9 cellular contexts compared by ENCODE assay signal in genomic region chr19:4870025-4870700, GRCh38. TPM values are rescaled to one million over a fixed set of nuclear protein-coding genes. Genes with fewer than 3 reads are reported as not detected.
DNase-seq lines count a peak whose midpoint lies in the region; ATAC-seq, FAIRE-seq and TF ChIP-seq lines count a peak whose summit lies in the region.
"Had no signal": no experiment of that assay in that cellular context is flagged by ENCODE, and none has a peak within 500 bp of the region (broad histone marks: within the 10 kb centered on the region; RNA-seq: fewer than 3 reads in every experiment).

No MANE protein-coding gene starts in this region.

- no peak for TF ChIP-seq CTCF in retinal pigment epithelial cell (conservative IDR thresholded peaks at IDR 0.05; ENCODE audit: low read depth, low read length)

- no peak overlapping the region for H3K4me3 ChIP-seq in retinal pigment epithelial cell (ENCODE audit: low read length)

- no peak for DNase-seq in activated CD4-positive, CD25-positive, alpha-beta regulatory T cell (lab: John Stamatoyannopoulos, UW)
- DNase-seq in epithelial cell of prostate (ENCODE audit: low read depth, low spot score) (peak; percentile 66), retinal pigment epithelial cell (ENCODE audit: low read depth) (peak; percentile 40), GM19239 (ENCODE audit: insufficient read length, low spot score) (no peak)
- DNase-seq in activated effector memory CD4-positive, alpha-beta T cell treated with anti-CD3 and anti-CD28 coated beads, Interleukin-2, amount 50 U/mL, for 16 hours: no peak
- DNase-seq: CD4-positive, CD25-positive, alpha-beta regulatory T cell had no signal

- ATAC-seq in activated CD4-positive, CD25-positive, alpha-beta regulatory T cell treated with anti-CD3 and anti-CD28 coated beads, Interleukin-2, amount 50 U/mL, for 24 hours: peak; percentile 18 to 23
- no peak for ATAC-seq in HG02852 (IDR thresholded peaks at IDR 0.05; ENCODE audit: unreplicated experiment)

- peak overlapping the region; percentile 90 for H3K27ac ChIP-seq in epithelial cell of prostate

- FAIRE-seq in GM19239 (lab: Jason Lieb, UNC): no peak

TF ChIP-seq in PFSK-1, 5 proteins besides CTCF, POLR2A, EP300 and RAD21:
- TF ChIP-seq REST (IDR thresholded peaks at IDR 0.05; ENCODE audit: insufficient read depth in 1 of 2, low read depth in 2 of 2, low read length in 2 of 2): peak; percentile 17 to 37; a peak in 1 of 4 replicates
- TF ChIP-seq POLR2AphosphoS5 (IDR thresholded peaks at IDR 0.05; ENCODE audit: low read depth, low read length): no peak
- TF ChIP-seq FOXP2 (optimal IDR thresholded peaks at IDR 0.05; ENCODE audit: borderline replicate concordance, extremely low read depth, extremely low read length, insufficient read depth): peak; percentile 38

RNA-seq across cellular contexts. Expression of gene PLIN3, which starts 2.7 kb away (rescaled TPM):
- 76.0 TPM for polyA plus RNA-seq in PFSK-1 (2012; ENCODE audit: insufficient read length, low read depth)

RNA-seq across cellular contexts. Expression of gene ARRDC5, which starts 32.5 kb away (rescaled TPM):
- not detected for polyA plus RNA-seq in PFSK-1 (2012; ENCODE audit: insufficient read length, low read depth)

RNA-seq across cellular contexts. Expression of gene TICAM1, which starts 38.7 kb away (rescaled TPM):
- polyA plus RNA-seq in PFSK-1 (2012; ENCODE audit: insufficient read length, low read depth): 25.0 TPM

RNA-seq across cellular contexts. Expression of gene UHRF1, which starts 39.1 kb away (rescaled TPM):
- 24.7 TPM for polyA plus RNA-seq in PFSK-1 (2012; ENCODE audit: insufficient read length, low read depth)

Comparison
In these comparisons a context has a peak if more than half of its experiments do, and no peak if none do; other contexts are left out.
1. DNase-seq: peak in epithelial cell of prostate (single experiment) and retinal pigment epithelial cell (single experiment); none in activated CD4-positive, CD25-positive, alpha-beta regulatory T cell (0 of 4), GM19239 (single experiment) and activated effector memory CD4-positive, alpha-beta T cell treated with anti-CD3 and anti-CD28 coated beads, Interleukin-2, amount 50 U/mL, for 16 hours (single experiment).